Comparison of ENCODE assay signal across 30 cellular contexts in genomic region chr5:159844267-159844666, GRCh38.
"Had no signal": no experiment of that assay in that cellular context is flagged by ENCODE, and none has a peak within 500 bp of the region (broad histone marks: within the 10 kb centered on the region; RNA-seq: fewer than 3 reads in every experiment).

No MANE protein-coding gene starts in this region.

- FAIRE-seq: pancreas, urothelium cell line had no signal

- H3K4me2 ChIP-seq: smooth muscle cell had no signal

- H3K27ac ChIP-seq: neutrophil, pancreas, prostate gland, right lobe of liver, sigmoid colon, skin epidermis, spleen, suprapubic skin, testis, tibial artery, transverse colon, upper lobe of left lung had no signal

- DNase-seq: naive B cell; naive thymus-derived CD8-positive, alpha-beta T cell; nephron progenitor cell; nucleus accumbens; pancreas; right cardiac atrium; right lobe of liver; sigmoid colon; spleen; stimulated activated CD4-positive, alpha-beta T cell treated with anti-CD3 and anti-CD28 coated beads, Interleukin-12 subunit alpha, Interleukin-12 subunit beta, amount 100 ng/mL, for 4 hours; stimulated activated CD4-positive, alpha-beta T cell treated with anti-CD3 and anti-CD28 coated beads, Interleukin-1b, Interleukin-23, amount 100 ng/mL, for 48 hours; stimulated activated CD4-positive, alpha-beta T cell treated with anti-CD3 and anti-CD28 coated beads, Interleukin-4, amount 100 ng/mL, for 1 hour; stimulated activated CD4-positive, alpha-beta T cell treated with anti-CD3 and anti-CD28 coated beads, Interleukin-4, amount 100 ng/mL, for 4 hours; stimulated activated CD8-positive, alpha-beta memory T cell treated with anti-CD3 and anti-CD28 coated beads, Interleukin-4, amount 100 ng/mL, for 48 hours; stimulated activated naive CD4-positive, alpha-beta T cell; stimulated activated naive CD8-positive, alpha-beta T cell treated with anti-CD3 and anti-CD28 coated beads, Interleukin-15, amount 100 ng/mL, for 72 hours; stimulated activated naive CD8-positive, alpha-beta T cell treated with anti-CD3 and anti-CD28 coated beads, Interleukin-15, Interleukin-2, amounts not matched to agents 100 U/mL and 50 U/mL, for 24 hours; substantia nigra; testis; tibial artery; transverse colon; upper lobe of left lung had no signal

- H3K9me3 ChIP-seq: neutrophil, pancreas, prostate gland, right lobe of liver, sigmoid colon, spleen, suprapubic skin, testis, tibial artery, transverse colon, upper lobe of left lung had no signal

- H3K27ac Mint-ChIP-seq: naive thymus-derived CD8-positive, alpha-beta T cell; nephron progenitor cell; stimulated activated memory B cell treated with anti-CD40 and anti-IgM and Interleukin-4, amounts not matched to agents 10 μg/mL and 1 μg/mL and 100 μg/mL, for 72 hours had no signal

- H3K4me3 Mint-ChIP-seq: naive B cell; nephron progenitor cell; neural crest cell; stimulated activated memory B cell treated with anti-CD40 and anti-IgM and Interleukin-4, amounts not matched to agents 10 μg/mL and 1 μg/mL and 100 μg/mL, for 72 hours; stimulated activated naive CD8-positive, alpha-beta T cell treated with anti-CD3 and anti-CD28 coated beads, Interleukin-15, amount 100 ng/mL, for 72 hours had no signal

- ATAC-seq: naive thymus-derived CD8-positive, alpha-beta T cell; pancreas; right cardiac atrium; right lobe of liver; stimulated activated memory B cell treated with anti-CD40 and anti-IgM and Interleukin-4, amounts not matched to agents 10 μg/mL and 1 μg/mL and 100 μg/mL, for 72 hours; stimulated activated naive CD8-positive, alpha-beta T cell treated with anti-CD3 and anti-CD28 coated beads, Interleukin-15, amount 100 ng/mL, for 72 hours; stimulated activated naive CD8-positive, alpha-beta T cell treated with anti-CD3 and anti-CD28 coated beads, Interleukin-15, Interleukin-2, amounts not matched to agents 100 U/mL and 50 U/mL, for 24 hours had no signal

- H3K9me3 Mint-ChIP-seq: nephron progenitor cell; neural crest cell; stimulated activated memory B cell treated with anti-CD40 and anti-IgM and Interleukin-4, amounts not matched to agents 10 μg/mL and 1 μg/mL and 100 μg/mL, for 72 hours; stimulated activated naive CD8-positive, alpha-beta T cell treated with anti-CD3 and anti-CD28 coated beads, Interleukin-15, amount 100 ng/mL, for 72 hours had no signal

- H3K36me3 Mint-ChIP-seq: naive thymus-derived CD8-positive, alpha-beta T cell; stimulated activated memory B cell treated with anti-CD40 and anti-IgM and Interleukin-4, amounts not matched to agents 10 μg/mL and 1 μg/mL and 100 μg/mL, for 72 hours had no signal

- H3K27me3 ChIP-seq: pancreas, right lobe of liver, sigmoid colon, suprapubic skin, testis, tibial artery, transverse colon, upper lobe of left lung had no signal

- H3K4me1 Mint-ChIP-seq: naive B cell; naive thymus-derived CD8-positive, alpha-beta T cell; neural crest cell; stimulated activated memory B cell treated with anti-CD40 and anti-IgM and Interleukin-4, amounts not matched to agents 10 μg/mL and 1 μg/mL and 100 μg/mL, for 72 hours; stimulated activated naive CD8-positive, alpha-beta T cell treated with anti-CD3 and anti-CD28 coated beads, Interleukin-15, amount 100 ng/mL, for 72 hours had no signal

- H3K4me3 ChIP-seq: pancreas, prostate gland, right lobe of liver, sigmoid colon, skin epidermis, smooth muscle cell, spleen, suprapubic skin, testis, tibial artery, transverse colon, upper lobe of left lung had no signal

- H3K4me1 ChIP-seq: pancreas, prostate gland, right lobe of liver, sigmoid colon, spleen, suprapubic skin, testis, transverse colon, upper lobe of left lung had no signal

- H3K36me3 ChIP-seq: neutrophil, pancreas, prostate gland, right lobe of liver, sigmoid colon, spleen, suprapubic skin, tibial artery, transverse colon, upper lobe of left lung had no signal
